ENCODE assay signal across 28 cellular contexts in genomic region chr1:9922342-9922741, GRCh38. TPM values are rescaled to one million over a fixed set of nuclear protein-coding genes. Genes with fewer than 3 reads are reported as not detected.
DNase-seq lines count a peak whose midpoint lies in the region; ATAC-seq and TF ChIP-seq lines count a peak whose summit lies in the region.
"Had no signal": no experiment of that assay in that cellular context is flagged by ENCODE, and none has a peak within 500 bp of the region (broad histone marks: within the 10 kb centered on the region; RNA-seq: fewer than 3 reads in every experiment).

No MANE protein-coding gene starts in this region.

- H3K4me3 ChIP-seq in SK-N-MC (peak overlapping the region; percentile 67), spleen (no peak overlapping the region), mucosa of descending colon (no peak overlapping the region)
- H3K4me3 ChIP-seq: esophagus muscularis mucosa, gastrocnemius medialis, HAP-1, MG63, uterus had no signal

- no peaks in the 10 kb centered on the region for H3K27me3 Mint-ChIP-seq in progenitor cell of endocrine pancreas
- no peaks in the 10 kb centered on the region for H3K27me3 Mint-ChIP-seq in activated T-cell treated with anti-CD3 and anti-CD28 coated beads, Interleukin-2, amount 50 U/mL, for 24 hours
- H3K27me3 Mint-ChIP-seq: IgD-negative memory B cell had no signal

- H3K36me3 Mint-ChIP-seq in progenitor cell of endocrine pancreas (ENCODE audit: insufficient read depth): no peaks in the 10 kb centered on the region
- H3K36me3 Mint-ChIP-seq in activated T-cell treated with anti-CD3 and anti-CD28 coated beads, Interleukin-2, amount 50 U/mL, for 24 hours (ENCODE audit: low read depth): peaks cover 2% of the 10 kb centered on the region

- no peaks in the 10 kb centered on the region for H3K9me3 ChIP-seq in SK-N-MC (ENCODE audit: low read depth, low read length)
- H3K9me3 ChIP-seq in spleen: no peaks in the 10 kb centered on the region
- no peaks in the 10 kb centered on the region for H3K9me3 ChIP-seq in mucosa of descending colon
- H3K9me3 ChIP-seq: esophagus muscularis mucosa, gastrocnemius medialis, HAP-1, MG63, neutrophil, uterus had no signal

- ATAC-seq in left cardiac atrium (peak; percentile 29 to 57), mucosa of descending colon (no peak)
- ATAC-seq: activated CD4-positive, CD25-positive, alpha-beta regulatory T cell treated with anti-CD3 and anti-CD28 coated beads, Interleukin-2, amount 50 U/mL, for 24 hours; activated T-cell treated with anti-CD3 and anti-CD28 coated beads, Interleukin-2, amount 50 U/mL, for 4 hours; gastrocnemius medialis had no signal

- peaks cover 12% of the 10 kb centered on the region for H3K4me1 Mint-ChIP-seq in progenitor cell of endocrine pancreas (ENCODE audit: low read depth)
- H3K4me1 Mint-ChIP-seq in activated T-cell treated with anti-CD3 and anti-CD28 coated beads, Interleukin-2, amount 50 U/mL, for 24 hours (ENCODE audit: low read depth): peaks cover 9% of the 10 kb centered on the region

- no peak overlapping the region for H3K9ac ChIP-seq in SK-N-MC (ENCODE audit: insufficient read length)

- H3K4me1 ChIP-seq in spleen (peaks cover 0 to 5% (median under 1%) of the 10 kb centered on the region in 6 donors), mucosa of descending colon (ENCODE audit: low read depth) (no peaks in the 10 kb centered on the region)
- H3K4me1 ChIP-seq: gastrocnemius medialis, uterus had no signal

- no peak for TF ChIP-seq POLR2A in spleen (IDR thresholded peaks at IDR 0.05)

- H3K9me3 Mint-ChIP-seq in progenitor cell of endocrine pancreas (ENCODE audit: low read depth): no peaks in the 10 kb centered on the region
- H3K9me3 Mint-ChIP-seq in activated T-cell treated with anti-CD3 and anti-CD28 coated beads, Interleukin-2, amount 50 U/mL, for 24 hours: no peaks in the 10 kb centered on the region
- H3K9me3 Mint-ChIP-seq: activated naive CD4-positive, alpha-beta T cell treated with anti-CD3 and anti-CD28 coated beads for 36 hours; activated T-cell treated with anti-CD3 and anti-CD28 coated beads, Interleukin-2, amount 50 U/mL, for 4 hours; IgD-negative memory B cell; mesothelial cell of epicardium had no signal

- H3K27ac Mint-ChIP-seq in progenitor cell of endocrine pancreas: peak overlapping the region; percentile 76
- H3K27ac Mint-ChIP-seq in activated T-cell treated with anti-CD3 and anti-CD28 coated beads, Interleukin-2, amount 50 U/mL, for 24 hours: no peak overlapping the region
- H3K27ac Mint-ChIP-seq: activated naive CD4-positive, alpha-beta T cell treated with anti-CD3 and anti-CD28 coated beads for 36 hours; mesothelial cell of epicardium had no signal

- H3K27ac ChIP-seq in SK-N-MC (peak overlapping the region; percentile 83), spleen (no peak overlapping the region)
- H3K27ac ChIP-seq: 22Rv1, esophagus muscularis mucosa, gastrocnemius medialis, neutrophil, RWPE1, uterus had no signal

- DNase-seq in NCI-H1417 (lab: John Stamatoyannopoulos, UW) (peak; percentile 53 to 84 (median 56)), NCI-H1417 treated with DMSO at 0.1 percent for 48 hours (lab: John Stamatoyannopoulos, UW) (no peak), SK-N-MC (ENCODE audit: low read depth, low spot score) (peak; percentile 95), left cardiac atrium (no peak), progenitor cell of endocrine pancreas (ENCODE audit: low spot score, unreplicated experiment) (no peak), spleen (no peak), mucosa of descending colon (no peak)
- no peak for DNase-seq in activated T-cell treated with anti-CD3 and anti-CD28 coated beads, Interleukin-2, amount 50 U/mL, for 24 hours
- DNase-seq: activated naive CD4-positive, alpha-beta T cell treated with anti-CD3 and anti-CD28 coated beads for 36 hours; activated T-cell treated with anti-CD3 and anti-CD28 coated beads, Interleukin-2, amount 50 U/mL, for 4 hours; amygdala; DMS79; effector CD8-positive, alpha-beta T cell; gastrocnemius medialis; MG63; NCI-H187 treated with DMSO at 0.1 percent for 48 hours; NCI-H446; stimulated activated CD8-positive, alpha-beta memory T cell treated with anti-CD3 and anti-CD28 coated beads, Interleukin-4, amount 100 ng/mL, for 48 hours; T1000; uterus had no signal

- H3K4me3 Mint-ChIP-seq in progenitor cell of endocrine pancreas (ENCODE audit: low read depth): no peak overlapping the region
- no peak overlapping the region for H3K4me3 Mint-ChIP-seq in activated T-cell treated with anti-CD3 and anti-CD28 coated beads, Interleukin-2, amount 50 U/mL, for 24 hours
- H3K4me3 Mint-ChIP-seq: activated naive CD4-positive, alpha-beta T cell treated with anti-CD3 and anti-CD28 coated beads for 36 hours; activated T-cell treated with anti-CD3 and anti-CD28 coated beads, Interleukin-2, amount 50 U/mL, for 4 hours; IgD-negative memory B cell; mesothelial cell of epicardium had no signal

- H3K27me3 ChIP-seq in spleen (replicated peaks in 1 of 7): no peaks in the 10 kb centered on the region
- H3K27me3 ChIP-seq: esophagus muscularis mucosa, gastrocnemius medialis, MG63, neutrophil, uterus had no signal

- intact Hi-C loops in left cardiac atrium (cut with DNase I) (no loop called here), spleen (cut with DNase I; ENCODE audit: low total_unique reads) (no loop called here), mucosa of descending colon (cut with DNase I, micrococcal nuclease) (no loop called here)

- no peak for TF ChIP-seq CTCF in progenitor cell of endocrine pancreas (IDR thresholded peaks at IDR 0.05; ENCODE audit: unreplicated experiment)
- TF ChIP-seq CTCF in spleen (IDR thresholded peaks at IDR 0.05 in 8 of 11, conservative IDR thresholded peaks at IDR 0.05 in 3 of 11): no peak
- no peak for TF ChIP-seq CTCF in mucosa of descending colon (IDR thresholded peaks at IDR 0.05)

- H3K36me3 ChIP-seq in SK-N-MC (ENCODE audit: insufficient read depth, low read length): no peaks in the 10 kb centered on the region
- peaks cover 0 to 3% (median 0%) of the 10 kb centered on the region in 6 donors for H3K36me3 ChIP-seq in spleen
- H3K36me3 ChIP-seq in mucosa of descending colon (ENCODE audit: low read depth): no peaks in the 10 kb centered on the region
- H3K36me3 ChIP-seq: esophagus muscularis mucosa, HAP-1, MG63, neutrophil, uterus had no signal

- 75 to 87% (median 86%) methylated on average over 5 of the region's 5 CpGs for WGBS in spleen, 5 donors

RNA-seq across cellular contexts. Expression of gene CTNNBIP1, which starts 12.3 kb away (rescaled TPM):
- total RNA-seq in left cardiac atrium (10 to 100 TPM; 32.2 to 34.1 TPM), progenitor cell of endocrine pancreas (74.9 and 79.9 TPM in 2 replicates), spleen (10 to 100 TPM in 6 of 7 donors, 1 to 10 TPM in 1; 9.2 to 17.5 (median 13.6) TPM), mucosa of descending colon (10 to 100 TPM; 20.0 to 24.4 (median 23.3) TPM)
- 1 to 10 TPM; 7.3 to 8.6 (median 7.8) TPM for polyA plus RNA-seq in spleen

RNA-seq across cellular contexts. Expression of gene LZIC, which starts 20.8 kb away (rescaled TPM):
- total RNA-seq in left cardiac atrium (10 to 100 TPM; 27.1 to 31.2 TPM), progenitor cell of endocrine pancreas (32.9 and 37.0 TPM in 2 replicates), spleen (10 to 100 TPM; 16.4 to 24.3 (median 23.1) TPM), mucosa of descending colon (10 to 100 TPM; 36.3 to 43.7 (median 39.9) TPM)
- polyA plus RNA-seq in spleen: 10 to 100 TPM in 2 of 3 donors, 1 to 10 TPM in 1; 9.9 to 15.9 (median 15.5) TPM

RNA-seq across cellular contexts. Expression of gene NMNAT1, which starts 20.9 kb away (rescaled TPM):
- total RNA-seq in left cardiac atrium (10 to 100 TPM; 14.9 to 19.1 TPM), progenitor cell of endocrine pancreas (10.1 and 11.0 TPM in 2 replicates), spleen (10 to 100 TPM in 3 of 7 donors, 1 to 10 TPM in 4; 6.0 to 13.0 (median 8.8) TPM), mucosa of descending colon (10 to 100 TPM; 19.0 to 21.8 (median 20.6) TPM)
- 1 to 10 TPM; 2.8 to 6.3 (median 5.2) TPM for polyA plus RNA-seq in spleen

Comparison
In these comparisons a context has a peak if more than half of its experiments do, and no peak if none do; other contexts are left out.
1. DNase-seq: peak in NCI-H1417 (3 of 3) and SK-N-MC (single experiment); none in NCI-H1417 treated with DMSO at 0.1 percent for 48 hours (single experiment), left cardiac atrium (single experiment), progenitor cell of endocrine pancreas (single experiment), activated T-cell treated with anti-CD3 and anti-CD28 coated beads, Interleukin-2, amount 50 U/mL, for 24 hours (single experiment), spleen (single experiment) and mucosa of descending colon (0 of 3).